1 cellular context compared by ENCODE assay signal in the genomic region with DNA sequence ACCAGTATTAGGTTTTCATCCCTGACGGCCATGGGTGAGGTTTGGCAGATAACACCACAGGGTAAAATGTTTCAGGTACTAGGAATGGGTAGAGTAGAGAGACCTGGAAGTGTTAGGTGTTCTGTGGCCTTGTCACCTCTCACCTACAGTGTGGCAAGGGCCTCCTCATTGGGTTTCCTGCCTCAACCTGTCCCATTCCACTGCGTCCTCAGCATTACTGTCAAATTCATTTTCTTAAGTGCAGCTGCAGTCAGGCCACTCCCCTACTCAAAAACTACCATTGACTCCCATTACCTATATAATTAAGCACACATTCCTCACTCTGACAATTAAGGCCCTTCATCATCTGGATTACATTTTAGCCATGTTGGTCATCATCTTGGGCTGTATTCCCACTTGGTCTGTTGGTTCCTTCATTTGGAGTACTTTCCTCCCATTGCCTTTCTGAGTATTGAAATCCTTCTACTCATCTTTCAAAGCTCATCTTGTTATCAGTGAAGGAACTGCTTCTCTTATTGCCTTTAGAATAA.
TF ChIP-seq lines count a peak whose summit lies in the region.

No MANE protein-coding gene starts in this region.

TF ChIP-seq in WTC11, 78 proteins besides CTCF, POLR2A, EP300 and RAD21 (continued from another document):
- TF ChIP-seq, protein P1, sequence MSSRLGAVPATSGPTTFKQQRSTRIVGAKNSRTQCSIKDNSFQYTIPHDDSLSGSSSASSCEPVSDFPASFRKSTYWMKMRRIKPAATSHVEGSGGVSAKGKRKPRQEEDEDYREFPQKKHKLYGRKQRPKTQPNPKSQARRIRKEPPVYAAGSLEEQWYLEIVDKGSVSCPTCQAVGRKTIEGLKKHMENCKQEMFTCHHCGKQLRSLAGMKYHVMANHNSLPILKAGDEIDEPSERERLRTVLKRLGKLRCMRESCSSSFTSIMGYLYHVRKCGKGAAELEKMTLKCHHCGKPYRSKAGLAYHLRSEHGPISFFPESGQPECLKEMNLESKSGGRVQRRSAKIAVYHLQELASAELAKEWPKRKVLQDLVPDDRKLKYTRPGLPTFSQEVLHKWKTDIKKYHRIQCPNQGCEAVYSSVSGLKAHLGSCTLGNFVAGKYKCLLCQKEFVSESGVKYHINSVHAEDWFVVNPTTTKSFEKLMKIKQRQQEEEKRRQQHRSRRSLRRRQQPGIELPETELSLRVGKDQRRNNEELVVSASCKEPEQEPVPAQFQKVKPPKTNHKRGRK (CRISPR knock-in tag; IDR thresholded peaks at IDR 0.05; ENCODE audit: borderline replicate concordance): no peak
- TF ChIP-seq NR1H2 (CRISPR knock-in tag; IDR thresholded peaks at IDR 0.05) (no peak), PRRX2 (CRISPR knock-in tag; IDR thresholded peaks at IDR 0.05) (no peak), ESRRA (CRISPR knock-in tag; IDR thresholded peaks at IDR 0.05; ENCODE audit: borderline replicate concordance) (no peak), NFE2L1 (CRISPR knock-in tag; IDR thresholded peaks at IDR 0.05) (no peak), TCF7 (CRISPR knock-in tag; IDR thresholded peaks at IDR 0.05; ENCODE audit: low read depth) (no peak), ZNF317 (CRISPR knock-in tag; IDR thresholded peaks at IDR 0.05; ENCODE audit: borderline replicate concordance, low read depth) (no peak), GRHL2 (CRISPR knock-in tag; IDR thresholded peaks at IDR 0.05; ENCODE audit: insufficient replicate concordance, severe bottlenecking) (no peak)
- TF ChIP-seq, protein P2, sequence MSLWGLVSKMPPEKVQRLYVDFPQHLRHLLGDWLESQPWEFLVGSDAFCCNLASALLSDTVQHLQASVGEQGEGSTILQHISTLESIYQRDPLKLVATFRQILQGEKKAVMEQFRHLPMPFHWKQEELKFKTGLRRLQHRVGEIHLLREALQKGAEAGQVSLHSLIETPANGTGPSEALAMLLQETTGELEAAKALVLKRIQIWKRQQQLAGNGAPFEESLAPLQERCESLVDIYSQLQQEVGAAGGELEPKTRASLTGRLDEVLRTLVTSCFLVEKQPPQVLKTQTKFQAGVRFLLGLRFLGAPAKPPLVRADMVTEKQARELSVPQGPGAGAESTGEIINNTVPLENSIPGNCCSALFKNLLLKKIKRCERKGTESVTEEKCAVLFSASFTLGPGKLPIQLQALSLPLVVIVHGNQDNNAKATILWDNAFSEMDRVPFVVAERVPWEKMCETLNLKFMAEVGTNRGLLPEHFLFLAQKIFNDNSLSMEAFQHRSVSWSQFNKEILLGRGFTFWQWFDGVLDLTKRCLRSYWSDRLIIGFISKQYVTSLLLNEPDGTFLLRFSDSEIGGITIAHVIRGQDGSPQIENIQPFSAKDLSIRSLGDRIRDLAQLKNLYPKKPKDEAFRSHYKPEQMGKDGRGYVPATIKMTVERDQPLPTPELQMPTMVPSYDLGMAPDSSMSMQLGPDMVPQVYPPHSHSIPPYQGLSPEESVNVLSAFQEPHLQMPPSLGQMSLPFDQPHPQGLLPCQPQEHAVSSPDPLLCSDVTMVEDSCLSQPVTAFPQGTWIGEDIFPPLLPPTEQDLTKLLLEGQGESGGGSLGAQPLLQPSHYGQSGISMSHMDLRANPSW (CRISPR knock-in tag; conservative IDR thresholded peaks at IDR 0.05; ENCODE audit: low read depth): no peak
- TF ChIP-seq, protein P3, sequence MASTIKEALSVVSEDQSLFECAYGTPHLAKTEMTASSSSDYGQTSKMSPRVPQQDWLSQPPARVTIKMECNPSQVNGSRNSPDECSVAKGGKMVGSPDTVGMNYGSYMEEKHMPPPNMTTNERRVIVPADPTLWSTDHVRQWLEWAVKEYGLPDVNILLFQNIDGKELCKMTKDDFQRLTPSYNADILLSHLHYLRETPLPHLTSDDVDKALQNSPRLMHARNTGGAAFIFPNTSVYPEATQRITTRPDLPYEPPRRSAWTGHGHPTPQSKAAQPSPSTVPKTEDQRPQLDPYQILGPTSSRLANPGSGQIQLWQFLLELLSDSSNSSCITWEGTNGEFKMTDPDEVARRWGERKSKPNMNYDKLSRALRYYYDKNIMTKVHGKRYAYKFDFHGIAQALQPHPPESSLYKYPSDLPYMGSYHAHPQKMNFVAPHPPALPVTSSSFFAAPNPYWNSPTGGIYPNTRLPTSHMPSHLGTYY (CRISPR knock-in tag; IDR thresholded peaks at IDR 0.05): no peak
- TF ChIP-seq, protein P4, sequence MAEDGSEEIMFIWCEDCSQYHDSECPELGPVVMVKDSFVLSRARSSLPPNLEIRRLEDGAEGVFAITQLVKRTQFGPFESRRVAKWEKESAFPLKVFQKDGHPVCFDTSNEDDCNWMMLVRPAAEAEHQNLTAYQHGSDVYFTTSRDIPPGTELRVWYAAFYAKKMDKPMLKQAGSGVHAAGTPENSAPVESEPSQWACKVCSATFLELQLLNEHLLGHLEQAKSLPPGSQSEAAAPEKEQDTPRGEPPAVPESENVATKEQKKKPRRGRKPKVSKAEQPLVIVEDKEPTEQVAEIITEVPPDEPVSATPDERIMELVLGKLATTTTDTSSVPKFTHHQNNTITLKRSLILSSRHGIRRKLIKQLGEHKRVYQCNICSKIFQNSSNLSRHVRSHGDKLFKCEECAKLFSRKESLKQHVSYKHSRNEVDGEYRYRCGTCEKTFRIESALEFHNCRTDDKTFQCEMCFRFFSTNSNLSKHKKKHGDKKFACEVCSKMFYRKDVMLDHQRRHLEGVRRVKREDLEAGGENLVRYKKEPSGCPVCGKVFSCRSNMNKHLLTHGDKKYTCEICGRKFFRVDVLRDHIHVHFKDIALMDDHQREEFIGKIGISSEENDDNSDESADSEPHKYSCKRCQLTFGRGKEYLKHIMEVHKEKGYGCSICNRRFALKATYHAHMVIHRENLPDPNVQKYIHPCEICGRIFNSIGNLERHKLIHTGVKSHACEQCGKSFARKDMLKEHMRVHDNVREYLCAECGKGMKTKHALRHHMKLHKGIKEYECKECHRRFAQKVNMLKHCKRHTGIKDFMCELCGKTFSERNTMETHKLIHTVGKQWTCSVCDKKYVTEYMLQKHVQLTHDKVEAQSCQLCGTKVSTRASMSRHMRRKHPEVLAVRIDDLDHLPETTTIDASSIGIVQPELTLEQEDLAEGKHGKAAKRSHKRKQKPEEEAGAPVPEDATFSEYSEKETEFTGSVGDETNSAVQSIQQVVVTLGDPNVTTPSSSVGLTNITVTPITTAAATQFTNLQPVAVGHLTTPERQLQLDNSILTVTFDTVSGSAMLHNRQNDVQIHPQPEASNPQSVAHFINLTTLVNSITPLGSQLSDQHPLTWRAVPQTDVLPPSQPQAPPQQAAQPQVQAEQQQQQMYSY (CRISPR knock-in tag; IDR thresholded peaks at IDR 0.05): no peak
